12 cellular contexts compared by ENCODE assay signal in genomic region chrX:150779367-150779766, GRCh38.
A peak's percentile ranks its signal among the peaks of the same experiment; 100 is the strongest.
DNase-seq lines count a peak whose midpoint lies in the region; ATAC-seq, FAIRE-seq and TF ChIP-seq lines count a peak whose summit lies in the region.
"Had no signal": no experiment of that assay in that cellular context is flagged by ENCODE, and none has a peak within 500 bp of the region (broad histone marks: within the 10 kb centered on the region; RNA-seq: fewer than 3 reads in every experiment).

No MANE protein-coding gene starts in this region.

- FAIRE-seq in GM12891 (lab: Jason Lieb, UNC): peak; percentile 88

- H3K27me3 ChIP-seq in MM.1S (replicated peaks; ENCODE audit: insufficient read depth, low read length): no peaks in the 10 kb centered on the region
- no peaks in the 10 kb centered on the region for H3K27me3 ChIP-seq in left lung
- no peaks in the 10 kb centered on the region for H3K27me3 ChIP-seq in effector memory CD4-positive, alpha-beta T cell (replicated peaks; ENCODE audit: control insufficient read depth, insufficient read depth, low read length, poor library complexity, severe bottlenecking)
- no peaks in the 10 kb centered on the region for H3K27me3 ChIP-seq in tibial nerve

- no peak overlapping the region for H2AFZ ChIP-seq in MM.1S (ENCODE audit: low read length)
- H2AFZ ChIP-seq: GM23248 had no signal

- peak; percentile 40 for ATAC-seq in left lung
- ATAC-seq: A549 had no signal

- no peak for TF ChIP-seq EP300 in tibial nerve (IDR thresholded peaks at IDR 0.05)

- H3K27ac ChIP-seq in MM.1S (ENCODE audit: low read length) (peak overlapping the region; percentile 42; the same call in 1 of the 2 replicates), left lung (no peak overlapping the region), tibial nerve (no peak overlapping the region)
- no peak overlapping the region for H3K27ac ChIP-seq in effector memory CD4-positive, alpha-beta T cell (ENCODE audit: insufficient read depth, low read length, poor library complexity, severe bottlenecking)
- H3K27ac ChIP-seq: A549, GM23248 had no signal

- intact Hi-C loops in left lung (cut with DNase I): loop anchor here in 1 of 2 donors (10.0 kb wide), 1 partner anchor 295 kb away; no protein-coding TSS in a partner anchor

- H3K9me2 ChIP-seq in MM.1S (replicated peaks; ENCODE audit: insufficient read depth, low read length): no peaks in the 10 kb centered on the region

- TF ChIP-seq CTCF in MM.1S (IDR thresholded peaks at IDR 0.05; ENCODE audit: low read length) (no peak), left lung (IDR thresholded peaks at IDR 0.05) (no peak), tibial nerve (IDR thresholded peaks at IDR 0.05) (no peak)

- peaks cover 6% of the 10 kb centered on the region; the same call in 1 of the 2 replicates for H3F3A ChIP-seq in MM.1S (ENCODE audit: insufficient read depth, low read length)

- H3K9ac ChIP-seq in MM.1S (ENCODE audit: low read length): no peak overlapping the region
- H3K9ac ChIP-seq: GM23248 had no signal

- no peaks in the 10 kb centered on the region for H3K79me2 ChIP-seq in MM.1S (ENCODE audit: low read length)

- no peaks in the 10 kb centered on the region for H3K9me3 ChIP-seq in MM.1S (replicated peaks; ENCODE audit: insufficient read depth, low read length)
- no peaks in the 10 kb centered on the region for H3K9me3 ChIP-seq in left lung
- no peaks in the 10 kb centered on the region for H3K9me3 ChIP-seq in effector memory CD4-positive, alpha-beta T cell (ENCODE audit: control insufficient read depth, low read length)
- no peaks in the 10 kb centered on the region for H3K9me3 ChIP-seq in tibial nerve
- H3K9me3 ChIP-seq: A549 had no signal

- WGBS in tibial nerve, 2 donors: 83 to 94% methylated on average over 8 of the region's 8 CpGs

- H3K36me3 ChIP-seq in MM.1S (replicated peaks; ENCODE audit: insufficient read depth, low read length) (no peaks in the 10 kb centered on the region), left lung (peaks cover 0 to 14% of the 10 kb centered on the region in 2 donors), tibial nerve (peaks cover 0 to 18% (median 0%) of the 10 kb centered on the region in 3 donors)
- no peaks in the 10 kb centered on the region for H3K36me3 ChIP-seq in effector memory CD4-positive, alpha-beta T cell (ENCODE audit: control insufficient read depth, insufficient read depth, low read length)

- peak overlapping the region; percentile 35 for H3K4me2 ChIP-seq in MM.1S (ENCODE audit: low read depth, low read length)
- H3K4me2 ChIP-seq: A549 had no signal

- peaks cover 21% of the 10 kb centered on the region for H3K4me1 ChIP-seq in MM.1S (ENCODE audit: low read length)
- H3K4me1 ChIP-seq in left lung: no peaks in the 10 kb centered on the region
- no peaks in the 10 kb centered on the region for H3K4me1 ChIP-seq in effector memory CD4-positive, alpha-beta T cell (ENCODE audit: control insufficient read depth, insufficient read depth, low read length, poor library complexity, severe bottlenecking)
- H3K4me1 ChIP-seq in tibial nerve: no peaks in the 10 kb centered on the region
- H3K4me1 ChIP-seq: A549 had no signal

- H3K4me3 ChIP-seq in MM.1S (ENCODE audit: low read length): no peak overlapping the region
- no peak overlapping the region for H3K4me3 ChIP-seq in left lung
- H3K4me3 ChIP-seq in effector memory CD4-positive, alpha-beta T cell (ENCODE audit: insufficient read depth, low read depth, low read length, poor library complexity, severe bottlenecking): no peak overlapping the region
- H3K4me3 ChIP-seq in tibial nerve: no peak overlapping the region
- H3K4me3 ChIP-seq: A549, GM23248 had no signal

- no peaks in the 10 kb centered on the region for H4K20me1 ChIP-seq in MM.1S (ENCODE audit: insufficient read depth, low read length)

- DNase-seq in GM12891 (ENCODE audit: insufficient read length, low spot score) (no peak), MM.1S (peak; percentile 58), left lung (no peak), GOT3 (lab: John Stamatoyannopoulos, UW) (no peak), tibial nerve (ENCODE audit: low spot score in 2 of 2) (no peak)
- DNase-seq in effector memory CD4-positive, alpha-beta T cell: no peak
- DNase-seq: CD4-positive, CD25-positive, alpha-beta regulatory T cell; DMS53; GF-D8; GM23248; H9 had no signal

- TF ChIP-seq POLR2A in GM12891 (IDR thresholded peaks at IDR 0.05; ENCODE audit: low read depth, low read length): no peak
- TF ChIP-seq POLR2A in tibial nerve (IDR thresholded peaks at IDR 0.05): no peak

TF ChIP-seq in GM12891, 5 proteins besides CTCF, POLR2A, EP300 and RAD21:
- no peak for TF ChIP-seq POLR2AphosphoS5 (IDR thresholded peaks at IDR 0.05; ENCODE audit: low read depth, low read length)
- no peak for TF ChIP-seq POU2F2 (IDR thresholded peaks at IDR 0.05; ENCODE audit: low read depth, low read length)
- TF ChIP-seq SPI1 (IDR thresholded peaks at IDR 0.05; ENCODE audit: low read depth, low read length): no peak
- TF ChIP-seq PAX5 (IDR thresholded peaks at IDR 0.05; ENCODE audit: insufficient read depth, low read length, severe bottlenecking): no peak
- no peak for TF ChIP-seq TAF1 (IDR thresholded peaks at IDR 0.05; ENCODE audit: low read depth, low read length)
TF ChIP-seq in GM12891: peak in this region for 0.
